ENCODE assay signal across 1 cellular context in the genomic region with DNA sequence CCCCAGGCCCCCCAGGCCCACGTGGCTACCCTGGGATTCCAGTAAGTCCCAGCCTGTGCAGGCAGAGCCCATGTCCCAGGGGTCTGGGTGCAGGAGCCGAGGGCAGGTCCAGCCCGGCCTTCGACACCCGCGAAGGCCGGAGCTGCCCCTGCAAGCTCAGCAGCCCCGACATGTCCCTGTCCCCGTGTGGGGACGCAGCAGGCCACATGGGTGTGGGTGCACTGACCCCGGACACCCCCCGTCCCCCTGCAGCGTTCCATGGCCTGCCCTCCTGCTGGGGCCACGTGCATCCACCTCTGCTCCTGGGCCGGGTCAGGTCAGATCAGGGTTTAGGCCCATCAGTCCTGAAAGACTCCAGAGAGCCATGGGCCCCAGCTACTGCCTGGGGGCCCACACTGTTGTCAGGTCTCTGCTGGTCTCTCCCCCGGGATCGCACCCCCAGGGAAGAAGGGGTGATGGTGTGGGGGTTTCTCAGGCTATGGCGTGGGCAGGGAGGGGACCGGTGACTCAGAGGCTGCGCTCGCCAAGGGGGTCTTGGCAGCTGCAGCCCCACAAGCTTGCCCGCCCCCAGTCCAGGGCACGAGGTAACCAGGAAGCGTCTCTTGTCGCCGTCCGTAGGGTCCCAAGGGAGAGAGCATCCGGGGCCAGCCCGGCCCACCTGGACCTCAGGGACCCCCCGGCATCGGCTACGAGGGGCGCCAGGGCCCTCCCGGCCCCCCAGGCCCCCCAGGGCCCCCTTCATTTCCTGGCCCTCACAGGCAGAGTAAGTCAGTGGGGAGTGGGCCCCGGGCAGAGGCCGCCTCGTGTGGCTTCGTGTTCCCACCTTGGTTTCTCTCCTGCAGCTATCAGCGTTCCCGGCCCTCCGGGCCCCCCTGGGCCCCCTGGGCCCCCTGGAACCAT.
A peak's percentile ranks its signal among the peaks of the same experiment; 100 is the strongest.
TF ChIP-seq lines count a peak whose summit lies in the region.

No MANE protein-coding gene starts in this region.

TF ChIP-seq in Ishikawa, 13 proteins besides CTCF, POLR2A, EP300 and RAD21 (continued from another document):
- TF ChIP-seq, protein P1, sequence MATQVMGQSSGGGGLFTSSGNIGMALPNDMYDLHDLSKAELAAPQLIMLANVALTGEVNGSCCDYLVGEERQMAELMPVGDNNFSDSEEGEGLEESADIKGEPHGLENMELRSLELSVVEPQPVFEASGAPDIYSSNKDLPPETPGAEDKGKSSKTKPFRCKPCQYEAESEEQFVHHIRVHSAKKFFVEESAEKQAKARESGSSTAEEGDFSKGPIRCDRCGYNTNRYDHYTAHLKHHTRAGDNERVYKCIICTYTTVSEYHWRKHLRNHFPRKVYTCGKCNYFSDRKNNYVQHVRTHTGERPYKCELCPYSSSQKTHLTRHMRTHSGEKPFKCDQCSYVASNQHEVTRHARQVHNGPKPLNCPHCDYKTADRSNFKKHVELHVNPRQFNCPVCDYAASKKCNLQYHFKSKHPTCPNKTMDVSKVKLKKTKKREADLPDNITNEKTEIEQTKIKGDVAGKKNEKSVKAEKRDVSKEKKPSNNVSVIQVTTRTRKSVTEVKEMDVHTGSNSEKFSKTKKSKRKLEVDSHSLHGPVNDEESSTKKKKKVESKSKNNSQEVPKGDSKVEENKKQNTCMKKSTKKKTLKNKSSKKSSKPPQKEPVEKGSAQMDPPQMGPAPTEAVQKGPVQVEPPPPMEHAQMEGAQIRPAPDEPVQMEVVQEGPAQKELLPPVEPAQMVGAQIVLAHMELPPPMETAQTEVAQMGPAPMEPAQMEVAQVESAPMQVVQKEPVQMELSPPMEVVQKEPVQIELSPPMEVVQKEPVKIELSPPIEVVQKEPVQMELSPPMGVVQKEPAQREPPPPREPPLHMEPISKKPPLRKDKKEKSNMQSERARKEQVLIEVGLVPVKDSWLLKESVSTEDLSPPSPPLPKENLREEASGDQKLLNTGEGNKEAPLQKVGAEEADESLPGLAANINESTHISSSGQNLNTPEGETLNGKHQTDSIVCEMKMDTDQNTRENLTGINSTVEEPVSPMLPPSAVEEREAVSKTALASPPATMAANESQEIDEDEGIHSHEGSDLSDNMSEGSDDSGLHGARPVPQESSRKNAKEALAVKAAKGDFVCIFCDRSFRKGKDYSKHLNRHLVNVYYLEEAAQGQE (IDR thresholded peaks at IDR 0.05; ENCODE audit: low read depth), result no peak
- TF ChIP-seq YY1 (IDR thresholded peaks at IDR 0.05; ENCODE audit: low read depth) (no peak), ZBTB7A (IDR thresholded peaks at IDR 0.05; ENCODE audit: low read depth) (0 out of 2 replicates have a peak, but pooled peaks have one; percentile 13), TAF1 (IDR thresholded peaks at IDR 0.05; ENCODE audit: low read depth) (no peak), FOXM1 (IDR thresholded peaks at IDR 0.05; ENCODE audit: borderline replicate concordance, low read depth) (no peak)
- TF ChIP-seq, protein P2, sequence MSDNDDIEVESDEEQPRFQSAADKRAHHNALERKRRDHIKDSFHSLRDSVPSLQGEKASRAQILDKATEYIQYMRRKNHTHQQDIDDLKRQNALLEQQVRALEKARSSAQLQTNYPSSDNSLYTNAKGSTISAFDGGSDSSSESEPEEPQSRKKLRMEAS (IDR thresholded peaks at IDR 0.05), result no peak
